ENCODE assay signal across 8 cellular contexts in the genomic region with DNA sequence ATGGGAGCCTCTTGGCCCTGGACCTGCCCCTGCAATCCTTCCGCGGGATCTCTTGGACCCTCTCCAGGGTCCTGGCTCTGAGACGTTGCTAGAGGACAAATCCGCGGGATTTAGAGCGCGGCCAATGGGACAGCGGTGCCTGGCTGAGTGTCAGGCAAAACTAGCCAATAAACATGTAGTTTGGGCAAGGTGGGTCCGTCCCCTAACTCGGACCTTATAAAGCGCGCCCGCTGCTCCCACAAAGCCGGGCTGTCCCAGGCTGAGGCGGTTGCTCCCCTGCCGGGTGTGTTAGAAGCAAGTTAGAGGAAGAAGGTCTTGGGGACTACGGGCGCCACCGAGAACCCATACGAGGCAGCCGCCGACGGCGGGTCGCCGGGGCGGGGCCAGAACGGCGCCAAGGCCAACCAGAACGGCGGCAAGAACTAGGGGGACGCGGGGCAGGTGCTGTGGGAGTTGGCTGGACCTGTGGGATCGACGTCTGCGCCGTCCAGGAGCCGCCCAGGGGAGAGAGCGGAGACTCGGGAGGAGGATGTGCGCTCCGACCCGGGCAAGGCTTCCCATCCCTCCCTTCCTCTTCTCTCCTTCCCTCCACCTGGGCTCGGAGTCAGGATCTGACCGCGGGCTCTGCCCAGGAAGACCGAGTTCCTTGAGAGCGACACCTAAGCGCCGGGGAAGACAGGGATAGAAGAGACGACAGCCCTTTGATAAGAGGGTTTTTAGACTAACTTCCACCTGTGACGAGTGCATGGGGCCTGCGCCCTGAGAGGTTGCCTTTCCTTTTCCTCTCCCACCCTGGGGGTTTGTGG. TPM values are rescaled to one million over a fixed set of nuclear protein-coding genes. Genes with fewer than 3 reads are reported as not detected.
A peak's percentile ranks its signal among the peaks of the same experiment; 100 is the strongest.
DNase-seq lines count a peak whose midpoint lies in the region; ATAC-seq and TF ChIP-seq lines count a peak whose summit lies in the region.

No MANE protein-coding gene starts in this region.

- H3K27me3 ChIP-seq in adipocyte (replicated peaks; ENCODE audit: control insufficient read depth, insufficient read depth, low read length) (no peaks in the 10 kb centered on the region), heart left ventricle (peaks cover 0 to 7% (median 0%) of the 10 kb centered on the region in 9 donors), parathyroid adenoma (ENCODE audit: control insufficient read depth, insufficient read depth, low read length) (no peaks in the 10 kb centered on the region)

- no peaks in the 10 kb centered on the region for H3K9me3 ChIP-seq in adipocyte (ENCODE audit: control insufficient read depth, low read length)
- no peaks in the 10 kb centered on the region for H3K9me3 ChIP-seq in heart left ventricle
- no peaks in the 10 kb centered on the region for H3K9me3 ChIP-seq in parathyroid adenoma (ENCODE audit: control insufficient read depth, low read length)

- H3K4me3 ChIP-seq in GM12875 (ENCODE audit: low read depth, low read length) (peak overlapping the region; percentile 54), adipocyte (ENCODE audit: low read length) (peak overlapping the region; percentile 92), heart left ventricle (peak overlapping the region; percentile 44 to 88 (median 75)), parathyroid adenoma (ENCODE audit: low read depth, low read length) (peak overlapping the region; percentile 91), urinary bladder (ENCODE audit: low read depth, low read length) (peak overlapping the region; percentile 47)

- no peaks in the 10 kb centered on the region for H3K79me2 ChIP-seq in parathyroid adenoma

- peak overlapping the region in 11 of 12 donors; percentile 33 to 85 (median 66) for H3K27ac ChIP-seq in heart left ventricle
- peak overlapping the region; percentile 21 for H3K27ac ChIP-seq in parathyroid adenoma
- no peak overlapping the region for H3K27ac ChIP-seq in urinary bladder (ENCODE audit: low read depth)

- TF ChIP-seq POLR2A in heart left ventricle (IDR thresholded peaks at IDR 0.05): peak in 1 of 2 donors; percentile 96

- 3 to 5% (median 4%) methylated on average over 28 to 53 of the region's 53 CpGs for WGBS in heart left ventricle, 4 donors
- 3% methylated on average over 53 of the region's 53 CpGs for WGBS in urinary bladder

- H3K36me3 ChIP-seq in adipocyte (ENCODE audit: control insufficient read depth, insufficient read depth, low read length, severe bottlenecking): no peaks in the 10 kb centered on the region
- H3K36me3 ChIP-seq in heart left ventricle: no peaks in the 10 kb centered on the region
- no peaks in the 10 kb centered on the region for H3K36me3 ChIP-seq in parathyroid adenoma (ENCODE audit: control insufficient read depth, insufficient read depth, low read length)
- no peaks in the 10 kb centered on the region for H3K36me3 ChIP-seq in urinary bladder (ENCODE audit: insufficient read depth)

- peaks cover 17% of the 10 kb centered on the region for H3K4me1 ChIP-seq in adipocyte (ENCODE audit: control insufficient read depth, insufficient read depth, low read length)
- H3K4me1 ChIP-seq in heart left ventricle: peaks cover 0 to 36% (median 8%) of the 10 kb centered on the region in 12 donors
- H3K4me1 ChIP-seq in parathyroid adenoma: peaks cover 3% of the 10 kb centered on the region
- no peaks in the 10 kb centered on the region for H3K4me1 ChIP-seq in urinary bladder (ENCODE audit: insufficient read depth)

- no peak for TF ChIP-seq CTCF in GM12875 (IDR thresholded peaks at IDR 0.05; ENCODE audit: borderline replicate concordance, insufficient read depth, low read depth, low read length)
- no peak for TF ChIP-seq CTCF in heart left ventricle (IDR thresholded peaks at IDR 0.05)
- TF ChIP-seq CTCF in parathyroid adenoma (IDR thresholded peaks at IDR 0.05): no peak

- H3K9ac ChIP-seq in adipocyte (ENCODE audit: low read length): peak overlapping the region; percentile 78
- H3K9ac ChIP-seq in parathyroid adenoma: peak overlapping the region; percentile 48

- peak overlapping the region; percentile 100 for H3K4me2 ChIP-seq in parathyroid adenoma (ENCODE audit: low read length)

- intact Hi-C loops in heart left ventricle (cut with DNase I): loop anchor here (2.0 to 10.0 kb wide), 11 partner anchors 67 to 390 kb away; partner anchors contain the start of gene MCM3 (in 5 of the 10)

- DNase-seq in NCI-H1048 (lab: John Stamatoyannopoulos, UW): peak; percentile 96
- DNase-seq in adipocyte (ENCODE audit: low read depth): peak; percentile 99
- DNase-seq in heart left ventricle: peak; percentile 88 to 95 (median 90)

- peak overlapping the region; percentile 99 for H2AFZ ChIP-seq in parathyroid adenoma

- peak; percentile 94 for ATAC-seq in HG02623 (IDR thresholded peaks at IDR 0.05; ENCODE audit: unreplicated experiment)
- ATAC-seq in SK-N-SH treated with all-trans-retinoic acid at 6 μM for 48 hours: peak; percentile 97
- ATAC-seq in heart left ventricle: peak; percentile 92 to 99 (median 98)

TF ChIP-seq in SK-N-SH treated with all-trans-retinoic acid at 6 μM for 48 hours, 23 proteins besides CTCF, POLR2A, EP300 and RAD21:
- TF ChIP-seq ARNTL (CRISPR knock-in tag; IDR thresholded peaks at IDR 0.05; ENCODE audit: borderline replicate concordance, low read depth): no peak
- TF ChIP-seq TOX (CRISPR knock-in tag; IDR thresholded peaks at IDR 0.05; ENCODE audit: borderline replicate concordance): no peak
- TF ChIP-seq ZNF70 (CRISPR knock-in tag; IDR thresholded peaks at IDR 0.05): no peak
- TF ChIP-seq ZC3H10 (CRISPR knock-in tag; IDR thresholded peaks at IDR 0.05): no peak
- no peak for TF ChIP-seq CSDC2 (CRISPR knock-in tag; IDR thresholded peaks at IDR 0.05)

RNA-seq across cellular contexts. Expression of gene TMEM14A, which starts 6.5 kb away (rescaled TPM):
- 10 to 100 TPM in 2 of 9 donors, 1 to 10 TPM in 7; 5.0 to 13.5 (median 8.2) TPM for total RNA-seq in heart left ventricle
- 1 to 10 TPM; 8.0 TPM for polyA plus RNA-seq in heart left ventricle
- total RNA-seq in urinary bladder: 34.2 TPM
- 36.4 TPM for polyA plus RNA-seq in urinary bladder
